In genomic region chr1:210726621-210727020, GRCh38 we compare ENCODE assay signal across 10 cellular contexts.
A peak's percentile ranks its signal among the peaks of the same experiment; 100 is the strongest.
DNase-seq lines count a peak whose midpoint lies in the region; ATAC-seq, FAIRE-seq and TF ChIP-seq lines count a peak whose summit lies in the region.
"Had no signal": no experiment of that assay in that cellular context is flagged by ENCODE, and none has a peak within 500 bp of the region (broad histone marks: within the 10 kb centered on the region; RNA-seq: fewer than 3 reads in every experiment).

No MANE protein-coding gene starts in this region.

- TF ChIP-seq RAD21 in HCT116 (IDR thresholded peaks at IDR 0.05; ENCODE audit: low read depth), result no peak

- H2AFZ ChIP-seq in HCT116 (ENCODE audit: low read depth, low read length, poor library complexity, severe bottlenecking), result no peak overlapping the region

- H3K9ac ChIP-seq in HCT116 (ENCODE audit: low read length) (no peak overlapping the region), NT2/D1 (ENCODE audit: insufficient read length, low read depth) (no peak overlapping the region), kidney (ENCODE audit: low read length in 2 of 2) (no peak overlapping the region)

- TF ChIP-seq CTCF in HCT116 (IDR thresholded peaks at IDR 0.05 in 2 of 3, conservative IDR thresholded peaks at IDR 0.05 in 1 of 3; ENCODE audit: borderline replicate concordance in 1 of 3, insufficient read depth in 1 of 3, low read depth in 2 of 3, low read length in 2 of 3), result no peak
- no peak for TF ChIP-seq CTCF in body of pancreas (IDR thresholded peaks at IDR 0.05)
- no peak for TF ChIP-seq CTCF in progenitor cell of endocrine pancreas (IDR thresholded peaks at IDR 0.05; ENCODE audit: unreplicated experiment)
- no peak for TF ChIP-seq CTCF in kidney (IDR thresholded peaks at IDR 0.05; ENCODE audit: borderline replicate concordance, extremely low read depth, insufficient read depth)

- peaks cover 5% of the 10 kb centered on the region for H3K27me3 Mint-ChIP-seq in progenitor cell of endocrine pancreas

- H3K27ac Mint-ChIP-seq in progenitor cell of endocrine pancreas, result no peak overlapping the region

- H3K4me3 ChIP-seq in HCT116 (replicated peaks in 1 of 2; ENCODE audit: low read depth in 1 of 2, low read length in 2 of 2) (no peak overlapping the region), NT2/D1 (ENCODE audit: insufficient read length, low read depth) (no peak overlapping the region), body of pancreas (no peak overlapping the region), kidney (ENCODE audit: low read length in 2 of 2) (no peak overlapping the region)
- H3K4me3 ChIP-seq: stomach had no signal

- no peaks in the 10 kb centered on the region for H3K9me2 ChIP-seq in HCT116 (ENCODE audit: insufficient read depth)

- no peaks in the 10 kb centered on the region; the same call in 1 of the 2 replicates for H4K20me1 ChIP-seq in HCT116 (ENCODE audit: insufficient read depth)

- no peak for TF ChIP-seq POLR2A in HCT116 (IDR thresholded peaks at IDR 0.05; ENCODE audit: borderline replicate concordance, extremely low read depth, insufficient read depth, insufficient read length)
- no peak for TF ChIP-seq POLR2A in body of pancreas (IDR thresholded peaks at IDR 0.05)

- H3K4me3 Mint-ChIP-seq in progenitor cell of endocrine pancreas (ENCODE audit: low read depth), result no peak overlapping the region

- no peak overlapping the region for H3K4me2 ChIP-seq in HCT116 (ENCODE audit: low read length)

- H3K4me1 ChIP-seq in HCT116 (ENCODE audit: control insufficient read depth in 1 of 2, insufficient read depth in 2 of 2, low read length in 2 of 2) (no peaks in the 10 kb centered on the region), NT2/D1 (ENCODE audit: insufficient read depth, insufficient read length) (no peaks in the 10 kb centered on the region), body of pancreas (peaks cover 10% of the 10 kb centered on the region), kidney (ENCODE audit: control insufficient read depth in 1 of 2, insufficient read depth in 1 of 2, low read depth in 1 of 2, low read length in 2 of 2) (no peaks in the 10 kb centered on the region)
- H3K4me1 ChIP-seq: stomach had no signal

- ATAC-seq in HCT116, result peak; percentile 59; the same call in 1 of the 2 replicates
- no peak for ATAC-seq in body of pancreas
- ATAC-seq in GM18870 (IDR thresholded peaks at IDR 0.05; ENCODE audit: unreplicated experiment), result no peak
- ATAC-seq: Panc1 had no signal

- no TSS peak for BruUV-seq in HCT116 (replicated peaks; lab: Mats Ljungman, UMichigan)

- DNase-seq in HCT116 (ENCODE audit: low read depth, low spot score), result no peak
- DNase-seq in NT2/D1 (ENCODE audit: low read depth, low spot score), result peak; percentile 57
- peak in 3 of 4 donors; percentile 12 to 46 (median 17) for DNase-seq in body of pancreas
- peak; percentile 43 for DNase-seq in progenitor cell of endocrine pancreas (ENCODE audit: low spot score, unreplicated experiment)
- no peak for DNase-seq in NCI-H748 treated with DMSO at 0.1 percent for 48 hours (lab: John Stamatoyannopoulos, UW)
- DNase-seq in kidney, result no peak
- DNase-seq in NCI-H524 (lab: John Stamatoyannopoulos, UW), result no peak
- DNase-seq: stomach had no signal

- intact Hi-C loops in HCT116 (cut with micrococcal nuclease) (no loop called here), body of pancreas (cut with DNase I) (no loop called here), kidney (cut with DNase I) (no loop called here)

- no peak overlapping the region for H3K27ac ChIP-seq in HCT116 (ENCODE audit: low read depth, low read length)
- H3K27ac ChIP-seq in body of pancreas, result no peak overlapping the region
- no peak overlapping the region for H3K27ac ChIP-seq in kidney (ENCODE audit: low read depth in 2 of 2, low read length in 2 of 2)
- H3K27ac ChIP-seq: stomach had no signal

- POLR2A ChIA-PET in HCT116 (lab: Charles Lee), result no interaction called here

- RAD21 ChIA-PET in HCT116 (lab: Charles Lee; ENCODE audit: low non-redundant PET in 1 of 2, low total read pairs in 2 of 2, uncharacterized antibody in 2 of 2, unreplicated experiment in 2 of 2), result no interaction called here

- 10 to 17% methylated on average over 2 of the region's 2 CpGs for WGBS in body of pancreas, 2 donors

- FAIRE-seq in kidney (lab: Jason Lieb, UNC), result no peak

- H3K27me3 ChIP-seq in HCT116 (ENCODE audit: insufficient read depth, low read length) (peaks cover 12% of the 10 kb centered on the region), NT2/D1 (ENCODE audit: insufficient read depth, insufficient read length) (no peaks in the 10 kb centered on the region), body of pancreas (no peaks in the 10 kb centered on the region)
- H3K27me3 ChIP-seq: stomach had no signal

- no peaks in the 10 kb centered on the region for H3K36me3 ChIP-seq in HCT116 (ENCODE audit: control insufficient read depth in 1 of 2, insufficient read depth in 2 of 2, low read length in 2 of 2)
- H3K36me3 ChIP-seq in NT2/D1 (ENCODE audit: insufficient read depth, insufficient read length, low read length), result no peaks in the 10 kb centered on the region
- no peaks in the 10 kb centered on the region for H3K36me3 ChIP-seq in body of pancreas (replicated peaks in 1 of 2; ENCODE audit: insufficient read depth in 1 of 2, low read depth in 2 of 2)
- H3K36me3 ChIP-seq in kidney (ENCODE audit: control insufficient read depth in 1 of 2, insufficient read depth in 2 of 2, low read length in 2 of 2), result no peaks in the 10 kb centered on the region
- H3K36me3 ChIP-seq: stomach had no signal

- H3K36me3 Mint-ChIP-seq in progenitor cell of endocrine pancreas (ENCODE audit: insufficient read depth), result no peaks in the 10 kb centered on the region

- H3K9me3 ChIP-seq in HCT116 (ENCODE audit: control insufficient read depth in 1 of 2, insufficient read depth in 1 of 2, low read depth in 1 of 2, low read length in 2 of 2) (no peaks in the 10 kb centered on the region), NT2/D1 (ENCODE audit: insufficient read depth, low read length) (no peaks in the 10 kb centered on the region), body of pancreas (no peaks in the 10 kb centered on the region), kidney (ENCODE audit: control insufficient read depth in 1 of 2, low read length in 2 of 2) (no peaks in the 10 kb centered on the region)
- H3K9me3 ChIP-seq: stomach had no signal

- CTCF ChIA-PET in HCT116 (lab: Charles Lee), result no interaction called here

- H3K4me1 Mint-ChIP-seq in progenitor cell of endocrine pancreas (ENCODE audit: low read depth), result peaks cover 2% of the 10 kb centered on the region

- no peaks in the 10 kb centered on the region for H3K9me3 Mint-ChIP-seq in progenitor cell of endocrine pancreas (ENCODE audit: low read depth)

- no peaks in the 10 kb centered on the region for H3K79me2 ChIP-seq in HCT116 (ENCODE audit: insufficient read depth, low read length)

TF ChIP-seq in HCT116, 20 proteins besides CTCF, POLR2A, EP300 and RAD21:
- TF ChIP-seq, protein P1, sequence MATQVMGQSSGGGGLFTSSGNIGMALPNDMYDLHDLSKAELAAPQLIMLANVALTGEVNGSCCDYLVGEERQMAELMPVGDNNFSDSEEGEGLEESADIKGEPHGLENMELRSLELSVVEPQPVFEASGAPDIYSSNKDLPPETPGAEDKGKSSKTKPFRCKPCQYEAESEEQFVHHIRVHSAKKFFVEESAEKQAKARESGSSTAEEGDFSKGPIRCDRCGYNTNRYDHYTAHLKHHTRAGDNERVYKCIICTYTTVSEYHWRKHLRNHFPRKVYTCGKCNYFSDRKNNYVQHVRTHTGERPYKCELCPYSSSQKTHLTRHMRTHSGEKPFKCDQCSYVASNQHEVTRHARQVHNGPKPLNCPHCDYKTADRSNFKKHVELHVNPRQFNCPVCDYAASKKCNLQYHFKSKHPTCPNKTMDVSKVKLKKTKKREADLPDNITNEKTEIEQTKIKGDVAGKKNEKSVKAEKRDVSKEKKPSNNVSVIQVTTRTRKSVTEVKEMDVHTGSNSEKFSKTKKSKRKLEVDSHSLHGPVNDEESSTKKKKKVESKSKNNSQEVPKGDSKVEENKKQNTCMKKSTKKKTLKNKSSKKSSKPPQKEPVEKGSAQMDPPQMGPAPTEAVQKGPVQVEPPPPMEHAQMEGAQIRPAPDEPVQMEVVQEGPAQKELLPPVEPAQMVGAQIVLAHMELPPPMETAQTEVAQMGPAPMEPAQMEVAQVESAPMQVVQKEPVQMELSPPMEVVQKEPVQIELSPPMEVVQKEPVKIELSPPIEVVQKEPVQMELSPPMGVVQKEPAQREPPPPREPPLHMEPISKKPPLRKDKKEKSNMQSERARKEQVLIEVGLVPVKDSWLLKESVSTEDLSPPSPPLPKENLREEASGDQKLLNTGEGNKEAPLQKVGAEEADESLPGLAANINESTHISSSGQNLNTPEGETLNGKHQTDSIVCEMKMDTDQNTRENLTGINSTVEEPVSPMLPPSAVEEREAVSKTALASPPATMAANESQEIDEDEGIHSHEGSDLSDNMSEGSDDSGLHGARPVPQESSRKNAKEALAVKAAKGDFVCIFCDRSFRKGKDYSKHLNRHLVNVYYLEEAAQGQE (IDR thresholded peaks at IDR 0.05; ENCODE audit: low read depth), result peak; percentile 85
- TF ChIP-seq POLR2AphosphoS5 (IDR thresholded peaks at IDR 0.05; ENCODE audit: low read depth, low read length) (no peak), TCF7L2 (IDR thresholded peaks at IDR 0.05; ENCODE audit: borderline replicate concordance, extremely low read depth, insufficient read depth, insufficient read length) (no peak), ZBTB33 (IDR thresholded peaks at IDR 0.05; ENCODE audit: extremely low read depth, insufficient replicate concordance, low read length) (no peak), ZNF274 (IDR thresholded peaks at IDR 0.05; ENCODE audit: low read depth, low read length) (no peak), EGR1 (IDR thresholded peaks at IDR 0.05; ENCODE audit: low read depth) (no peak), ELF1 (IDR thresholded peaks at IDR 0.05; ENCODE audit: borderline replicate concordance, low read depth) (no peak)
- TF ChIP-seq, protein P2, sequence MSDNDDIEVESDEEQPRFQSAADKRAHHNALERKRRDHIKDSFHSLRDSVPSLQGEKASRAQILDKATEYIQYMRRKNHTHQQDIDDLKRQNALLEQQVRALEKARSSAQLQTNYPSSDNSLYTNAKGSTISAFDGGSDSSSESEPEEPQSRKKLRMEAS (IDR thresholded peaks at IDR 0.05), result no peak

Comparison
In these comparisons a context has a peak if more than half of its experiments do, and no peak if none do; other contexts are left out.
1. DNase-seq: peak in NT2/D1 (single experiment), body of pancreas (3 of 4) and progenitor cell of endocrine pancreas (single experiment); none in HCT116 (single experiment), NCI-H748 treated with DMSO at 0.1 percent for 48 hours (single experiment), kidney (single experiment) and NCI-H524 (0 of 2).